In genomic region chr6:160057080-160057479, GRCh38 we compare ENCODE assay signal across 1 cellular context.
TF ChIP-seq lines count a peak whose summit lies in the region.

No MANE protein-coding gene starts in this region.

TF ChIP-seq in HepG2, 621 proteins besides CTCF, POLR2A, EP300 and RAD21 (continued from another document):
- no peak for TF ChIP-seq ZNF280B (CRISPR knock-in tag; IDR thresholded peaks at IDR 0.05; ENCODE audit: borderline replicate concordance)
- no peak for TF ChIP-seq ZFYVE20 (CRISPR knock-in tag; IDR thresholded peaks at IDR 0.05; ENCODE audit: borderline replicate concordance, low read depth)
- TF ChIP-seq ZNF205 (CRISPR knock-in tag; IDR thresholded peaks at IDR 0.05), result no peak
